In genomic region chr2:120567128-120567527, GRCh38 we compare ENCODE assay signal across 16 cellular contexts.
DNase-seq lines count a peak whose midpoint lies in the region; ATAC-seq and TF ChIP-seq lines count a peak whose summit lies in the region.
"Had no signal": no experiment of that assay in that cellular context is flagged by ENCODE, and none has a peak within 500 bp of the region (broad histone marks: within the 10 kb centered on the region; RNA-seq: fewer than 3 reads in every experiment).

No MANE protein-coding gene starts in this region.

- WGBS in right cardiac atrium: 89% methylated on average over 2 of the region's 2 CpGs

- DNase-seq in right cardiac atrium: no peak
- no peak for DNase-seq in sciatic nerve (ENCODE audit: low spot score)
- no peak for DNase-seq in effector memory CD8-positive, alpha-beta T cell
- DNase-seq: CD4-positive, CD25-positive, alpha-beta regulatory T cell; DMS53; H7; NCI-H2029 treated with DMSO at 0.1 percent for 48 hours; NCI-H524; NK-92 treated with Interleukin-12 subunit alpha and Interleukin-12 subunit beta, amount 100 ng/mL, for 24 hours had no signal

- H3K27ac ChIP-seq in ACC112 (ENCODE audit: low read depth, low read length) (peak overlapping the region; percentile 68), right cardiac atrium (ENCODE audit: low read length) (peak overlapping the region; percentile 79)
- H3K27ac ChIP-seq: A549 had no signal

- H3K36me3 ChIP-seq in ACC112 (ENCODE audit: insufficient read depth, low read length): no peaks in the 10 kb centered on the region

- H3K27me3 ChIP-seq in ACC112 (ENCODE audit: insufficient read depth, low read length) (no peaks in the 10 kb centered on the region), right cardiac atrium (ENCODE audit: control insufficient read depth, insufficient read depth) (no peaks in the 10 kb centered on the region)

- H3K4me3 Mint-ChIP-seq in brain: peak overlapping the region in 1 of 5 experiments; percentile 34
- H3K4me3 Mint-ChIP-seq in effector memory CD8-positive, alpha-beta T cell: no peak overlapping the region
- H3K4me3 Mint-ChIP-seq: CD4-positive, CD25-positive, alpha-beta regulatory T cell; IgD-negative memory B cell had no signal

- H3K4me1 Mint-ChIP-seq in brain: peaks cover 61% of the 10 kb centered on the region
- H3K4me1 Mint-ChIP-seq in effector memory CD8-positive, alpha-beta T cell (ENCODE audit: low read depth in 2 of 2): no peaks in the 10 kb centered on the region
- H3K4me1 Mint-ChIP-seq: CD4-positive, CD25-positive, alpha-beta regulatory T cell; IgD-negative memory B cell had no signal

- H3K79me2 ChIP-seq in ACC112 (ENCODE audit: control insufficient read depth, insufficient read depth, low read length, unreplicated experiment): no peaks in the 10 kb centered on the region

- H3K4me3 ChIP-seq in ACC112 (ENCODE audit: low read depth, low read length) (peak overlapping the region; percentile 32; the same call in 1 of the 2 replicates), right cardiac atrium (ENCODE audit: low read length) (no peak overlapping the region)
- H3K4me3 ChIP-seq: A549 had no signal

- intact Hi-C loops in right cardiac atrium (cut with DNase I) (loop anchor here in 1 of 4 donors (10.0 kb wide), 1 partner anchor 222 kb away; the partner anchor contains the start of gene INHBB), sciatic nerve (cut with DNase I) (no loop called here)

- H3K27me3 Mint-ChIP-seq in brain: peaks cover 7% of the 10 kb centered on the region
- peaks cover 20 to 49% of the 10 kb centered on the region in 2 donors for H3K27me3 Mint-ChIP-seq in effector memory CD8-positive, alpha-beta T cell
- H3K27me3 Mint-ChIP-seq: CD4-positive, CD25-positive, alpha-beta regulatory T cell had no signal

- no peak for TF ChIP-seq CTCF in brain (conservative IDR thresholded peaks at IDR 0.05)

- H3K4me1 ChIP-seq in ACC112 (ENCODE audit: control insufficient read depth, insufficient read depth, low read length, unreplicated experiment): peaks cover 19% of the 10 kb centered on the region
- peaks cover 18% of the 10 kb centered on the region for H3K4me1 ChIP-seq in right cardiac atrium (ENCODE audit: control insufficient read depth, insufficient read depth, low read length)

- H3K9me3 ChIP-seq in right cardiac atrium (ENCODE audit: control insufficient read depth, low read length): no peaks in the 10 kb centered on the region
- H3K9me3 ChIP-seq: A549 had no signal

- no peak overlapping the region for H2AFZ ChIP-seq in ACC112 (ENCODE audit: low read length, unreplicated experiment)

- H3K9me3 Mint-ChIP-seq in brain: peaks cover 0 to 3% (median 0%) of the 10 kb centered on the region in 5 experiments
- no peaks in the 10 kb centered on the region for H3K9me3 Mint-ChIP-seq in effector memory CD8-positive, alpha-beta T cell
- H3K9me3 Mint-ChIP-seq: CD4-positive, CD25-positive, alpha-beta regulatory T cell; IgD-negative memory B cell had no signal

- peak overlapping the region in 3 of 5 experiments; percentile 48 to 80 (median 75) for H3K27ac Mint-ChIP-seq in brain
- no peak overlapping the region for H3K27ac Mint-ChIP-seq in effector memory CD8-positive, alpha-beta T cell
- H3K27ac Mint-ChIP-seq: CD4-positive, CD25-positive, alpha-beta regulatory T cell; IgD-negative memory B cell had no signal

- H3K36me3 Mint-ChIP-seq in brain: no peaks in the 10 kb centered on the region
- peaks cover 3% of the 10 kb centered on the region for H3K36me3 Mint-ChIP-seq in effector memory CD8-positive, alpha-beta T cell (ENCODE audit: insufficient read depth)
- H3K36me3 Mint-ChIP-seq: CD4-positive, CD25-positive, alpha-beta regulatory T cell; IgD-negative memory B cell had no signal

- no peak for ATAC-seq in right cardiac atrium
- ATAC-seq in sciatic nerve: peak; percentile 7
- ATAC-seq in GM21423 (IDR thresholded peaks at IDR 0.05; ENCODE audit: unreplicated experiment): no peak
- ATAC-seq in HG02623 (IDR thresholded peaks at IDR 0.05; ENCODE audit: unreplicated experiment): no peak
- no peak for ATAC-seq in HG03135 (IDR thresholded peaks at IDR 0.05; ENCODE audit: unreplicated experiment)
- ATAC-seq in effector memory CD8-positive, alpha-beta T cell (replicated peaks): no peak
- ATAC-seq: A549 had no signal

Comparison
In these comparisons a context has a peak if more than half of its experiments do, and no peak if none do; other contexts are left out.
1. H3K27ac Mint-ChIP-seq: peak in brain (3 of 5); none in effector memory CD8-positive, alpha-beta T cell (0 of 2).